In the genomic region with DNA sequence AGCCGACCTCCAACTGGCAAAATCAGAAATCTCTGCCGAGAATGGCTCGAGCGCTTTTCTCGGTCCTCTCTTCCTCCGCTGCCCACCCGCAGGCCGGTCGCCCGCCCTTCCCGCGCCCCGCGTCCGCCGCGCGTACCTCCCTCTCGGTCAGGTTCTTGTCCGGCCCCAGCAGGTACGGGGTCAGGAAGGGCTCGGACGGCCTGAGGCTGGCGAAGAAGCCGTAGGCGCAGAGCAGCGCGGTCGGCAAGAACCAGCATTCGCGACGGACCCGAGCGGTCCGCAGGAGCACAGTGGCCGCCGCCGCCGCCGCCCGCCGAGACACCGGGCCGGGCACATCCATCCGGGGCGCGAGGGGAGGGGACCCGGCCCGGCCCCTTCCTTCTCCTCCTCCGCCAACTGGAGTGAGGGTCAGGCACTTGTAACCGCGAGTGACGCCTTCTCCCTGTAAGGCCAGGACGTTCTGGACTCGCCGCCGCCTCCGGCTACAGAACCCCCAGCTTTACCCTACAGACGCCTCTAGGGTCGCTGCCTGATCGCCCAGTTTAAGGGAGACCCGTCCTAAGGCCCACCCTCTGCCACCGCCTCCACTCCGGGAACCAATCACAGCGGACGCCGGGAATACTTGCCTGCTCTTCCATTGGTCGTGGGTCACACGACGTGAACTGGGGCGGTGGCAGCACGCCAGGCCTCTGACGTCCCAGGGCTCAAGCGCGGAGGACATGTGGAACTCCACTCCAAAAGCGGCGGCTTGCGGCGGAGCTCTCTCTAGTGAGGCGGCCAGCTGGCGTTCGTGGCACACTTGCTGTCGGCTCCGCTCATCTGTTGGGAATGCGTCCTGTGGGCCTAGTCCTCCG, we compare ENCODE assay signal across 1 cellular context.
A peak's percentile ranks its signal among the peaks of the same experiment; 100 is the strongest.
TF ChIP-seq lines count a peak whose summit lies in the region.

A gene with protein sequence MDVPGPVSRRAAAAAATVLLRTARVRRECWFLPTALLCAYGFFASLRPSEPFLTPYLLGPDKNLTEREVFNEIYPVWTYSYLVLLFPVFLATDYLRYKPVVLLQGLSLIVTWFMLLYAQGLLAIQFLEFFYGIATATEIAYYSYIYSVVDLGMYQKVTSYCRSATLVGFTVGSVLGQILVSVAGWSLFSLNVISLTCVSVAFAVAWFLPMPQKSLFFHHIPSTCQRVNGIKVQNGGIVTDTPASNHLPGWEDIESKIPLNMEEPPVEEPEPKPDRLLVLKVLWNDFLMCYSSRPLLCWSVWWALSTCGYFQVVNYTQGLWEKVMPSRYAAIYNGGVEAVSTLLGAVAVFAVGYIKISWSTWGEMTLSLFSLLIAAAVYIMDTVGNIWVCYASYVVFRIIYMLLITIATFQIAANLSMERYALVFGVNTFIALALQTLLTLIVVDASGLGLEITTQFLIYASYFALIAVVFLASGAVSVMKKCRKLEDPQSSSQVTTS (minus strand): TSS at position 518 of the 854 bp plus-strand sequence. CDS start 178 bp downstream, at position 340.

TF ChIP-seq in A549, 52 proteins besides CTCF, POLR2A, EP300 and RAD21 (continued from another document):
- TF ChIP-seq, protein P1, sequence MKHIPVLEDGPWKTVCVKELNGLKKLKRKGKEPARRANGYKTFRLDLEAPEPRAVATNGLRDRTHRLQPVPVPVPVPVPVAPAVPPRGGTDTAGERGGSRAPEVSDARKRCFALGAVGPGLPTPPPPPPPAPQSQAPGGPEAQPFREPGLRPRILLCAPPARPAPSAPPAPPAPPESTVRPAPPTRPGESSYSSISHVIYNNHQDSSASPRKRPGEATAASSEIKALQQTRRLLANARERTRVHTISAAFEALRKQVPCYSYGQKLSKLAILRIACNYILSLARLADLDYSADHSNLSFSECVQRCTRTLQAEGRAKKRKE (CRISPR knock-in tag; IDR thresholded peaks at IDR 0.05; ENCODE audit: low read depth) = no peak
- peak; percentile 77 for TF ChIP-seq PBX3 (IDR thresholded peaks at IDR 0.05)
- TF ChIP-seq CBX2 (IDR thresholded peaks at IDR 0.05; ENCODE audit: borderline replicate concordance, low read depth) = no peak
- TF ChIP-seq E2F6 (IDR thresholded peaks at IDR 0.05; ENCODE audit: borderline replicate concordance, low read depth) = peak; percentile 83; the same call in 1 of the 2 replicates
